ENCODE assay signal across 12 cellular contexts in genomic region chr9:7405924-7406604, GRCh38.
DNase-seq lines count a peak whose midpoint lies in the region; ATAC-seq and TF ChIP-seq lines count a peak whose summit lies in the region.
"Had no signal": no experiment of that assay in that cellular context is flagged by ENCODE, and none has a peak within 500 bp of the region (broad histone marks: within the 10 kb centered on the region; RNA-seq: fewer than 3 reads in every experiment).

No MANE protein-coding gene starts in this region.

- no peaks in the 10 kb centered on the region for H3K9me3 Mint-ChIP-seq in effector memory CD8-positive, alpha-beta T cell
- H3K9me3 Mint-ChIP-seq: naive B cell had no signal

- WGBS in GM23248 (ENCODE audit: low coverage in 1 of 2, low lambda C conversion rate in 2 of 2, missing lambda C conversion rate in 2 of 2), 2 experiments = 41 to 50% methylated on average over 4 of the region's 4 CpGs

- no peaks in the 10 kb centered on the region for H3F3A ChIP-seq in GM23248 (ENCODE audit: insufficient read depth)

- H3K4me3 Mint-ChIP-seq in effector memory CD8-positive, alpha-beta T cell = no peak overlapping the region

- H3K9me3 ChIP-seq in GM23248 (ENCODE audit: low read depth) = no peaks in the 10 kb centered on the region

- in situ Hi-C loops in GM13976 (cut with MboI; ENCODE audit: low sequenced_read_pairs, unreplicated experiment) = loop anchor here (10.0 kb wide), 1 partner anchor 129 kb away; no protein-coding TSS in a partner anchor
- in situ Hi-C loops in GM23248 (cut with MboI) = no loop called here

- no peaks in the 10 kb centered on the region for H3K4me1 Mint-ChIP-seq in effector memory CD8-positive, alpha-beta T cell (ENCODE audit: low read depth in 2 of 2)
- H3K4me1 Mint-ChIP-seq: naive B cell had no signal

- no peak overlapping the region for H3K27ac ChIP-seq in GM23248
- H3K27ac ChIP-seq: skin epidermis had no signal

- DNase-seq in GM13976 (ENCODE audit: low spot score) = peak; percentile 36
- no peak for DNase-seq in HPDE6-E6E7 (ENCODE audit: extremely low spot score)
- no peak for DNase-seq in GM23248
- no peak for DNase-seq in effector memory CD8-positive, alpha-beta T cell
- DNase-seq: caudate nucleus, naive B cell had no signal

- TF ChIP-seq CTCF in GM13976 (IDR thresholded peaks at IDR 0.05; ENCODE audit: borderline replicate concordance, control extremely low read depth, extremely low read depth, insufficient read depth, missing control alignments) = no peak

- no peaks in the 10 kb centered on the region for H3K9me2 ChIP-seq in GM23248 (ENCODE audit: insufficient read depth)

- H3K36me3 Mint-ChIP-seq in effector memory CD8-positive, alpha-beta T cell (ENCODE audit: insufficient read depth) = peaks cover 2% of the 10 kb centered on the region
- H3K36me3 Mint-ChIP-seq: naive B cell had no signal

- H3K36me3 ChIP-seq in GM23248 (ENCODE audit: low read depth) = no peaks in the 10 kb centered on the region

- H4K20me1 ChIP-seq in GM23248 (ENCODE audit: insufficient read depth) = no peaks in the 10 kb centered on the region

- peaks cover 0 to 26% of the 10 kb centered on the region in 2 donors for H3K27me3 Mint-ChIP-seq in effector memory CD8-positive, alpha-beta T cell

- no peak overlapping the region for H3K9ac ChIP-seq in GM23248

- H3K4me1 ChIP-seq in GM23248 (ENCODE audit: insufficient read depth) = no peaks in the 10 kb centered on the region

- H3K4me2 ChIP-seq in GM23248 (ENCODE audit: unreplicated experiment) = no peak overlapping the region

- no peaks in the 10 kb centered on the region for H3K79me2 ChIP-seq in GM23248 (ENCODE audit: insufficient read depth)

- H3K4me3 ChIP-seq in GM23248 = no peak overlapping the region
- H3K4me3 ChIP-seq: skin epidermis had no signal

- H2AFZ ChIP-seq in GM23248 = no peak overlapping the region

- H3K27ac Mint-ChIP-seq in effector memory CD8-positive, alpha-beta T cell = no peak overlapping the region
- H3K27ac Mint-ChIP-seq: naive B cell had no signal

- ATAC-seq in GM19438 (IDR thresholded peaks at IDR 0.05; ENCODE audit: low read depth, unreplicated experiment) (peak; percentile 82), HG02840 (IDR thresholded peaks at IDR 0.05; ENCODE audit: low FRiP score, unreplicated experiment) (peak; percentile 70), HG03565 (IDR thresholded peaks at IDR 0.05; ENCODE audit: unreplicated experiment) (peak; percentile 91), HG03045 (IDR thresholded peaks at IDR 0.05; ENCODE audit: unreplicated experiment) (no peak)
- ATAC-seq in effector memory CD8-positive, alpha-beta T cell (replicated peaks) = no peak
- ATAC-seq: Panc1 had no signal

- no peaks in the 10 kb centered on the region; the same call in 1 of the 2 replicates for H3K27me3 ChIP-seq in GM23248 (replicated peaks; ENCODE audit: insufficient read depth)

Comparison
In these comparisons a context has a peak if more than half of its experiments do, and no peak if none do; other contexts are left out.
1. ATAC-seq: peak in GM19438 (single experiment), HG02840 (single experiment) and HG03565 (single experiment); none in HG03045 (single experiment) and effector memory CD8-positive, alpha-beta T cell (single experiment).